Comparison of ENCODE assay signal across 9 cellular contexts in the genomic region with DNA sequence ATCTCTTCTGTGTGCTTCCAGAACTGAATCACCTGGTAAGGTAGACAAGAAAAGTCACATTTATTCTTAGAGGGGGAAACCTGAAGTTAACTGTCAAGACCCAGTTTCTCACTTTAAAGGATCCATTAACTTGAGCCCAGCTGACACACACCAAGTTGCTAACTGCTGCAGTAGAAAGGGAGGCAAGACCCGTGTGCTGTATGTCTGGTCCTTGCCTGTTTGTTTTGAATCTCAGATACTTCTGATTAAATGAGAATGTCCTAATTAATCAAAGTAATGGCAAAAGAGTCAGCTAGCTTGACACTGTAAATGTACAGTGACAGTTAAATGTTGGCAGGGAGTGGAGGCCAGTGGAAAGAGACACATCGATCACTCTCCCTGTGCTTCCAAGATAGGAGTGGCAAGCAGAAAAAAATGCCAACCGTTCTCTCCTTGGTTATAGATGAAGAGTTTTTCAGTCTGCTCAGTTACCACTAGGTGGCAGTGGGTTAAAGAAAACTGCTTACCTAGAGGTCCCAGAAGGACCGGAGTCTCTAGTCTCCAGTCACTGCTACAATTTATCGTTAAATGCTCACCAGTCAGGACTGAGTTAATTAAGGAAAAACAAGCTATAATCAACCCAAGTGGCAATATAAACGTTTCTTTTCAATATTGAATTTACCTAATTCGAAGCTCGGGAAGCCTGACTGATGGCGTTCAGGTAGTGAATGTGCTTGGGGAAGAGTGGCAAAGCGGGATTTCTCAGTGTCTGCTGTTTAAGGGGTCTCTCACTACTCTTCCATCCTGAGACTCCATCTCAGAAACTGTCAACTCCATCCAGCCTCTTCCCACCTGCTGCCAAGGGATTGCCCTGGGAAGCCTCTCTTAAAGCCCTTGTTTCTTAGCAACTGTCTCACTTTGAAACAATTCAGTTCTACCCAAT. TPM values are rescaled to one million over a fixed set of nuclear protein-coding genes. Genes with fewer than 3 reads are reported as not detected.
DNase-seq lines count a peak whose midpoint lies in the region; ATAC-seq, FAIRE-seq and TF ChIP-seq lines count a peak whose summit lies in the region.
"Had no signal": no experiment of that assay in that cellular context is flagged by ENCODE, and none has a peak within 500 bp of the region (broad histone marks: within the 10 kb centered on the region; RNA-seq: fewer than 3 reads in every experiment).

No MANE protein-coding gene starts in this region.

- H2BK12ac ChIP-seq in H1 (ENCODE audit: low read depth, low read length) = no peak overlapping the region

- H3K14ac ChIP-seq in H1 (ENCODE audit: insufficient read length) = no peak overlapping the region

- no peaks in the 10 kb centered on the region for H3K23me2 ChIP-seq in H1 (ENCODE audit: low read depth, low read length)

- no peak overlapping the region for H4K5ac ChIP-seq in H1 (ENCODE audit: insufficient read length, low read depth, low read length)

- H3K36me3 ChIP-seq in RWPE2 (ENCODE audit: low read depth) = peaks cover 24% of the 10 kb centered on the region
- H3K36me3 ChIP-seq in H1 (ENCODE audit: control insufficient read depth in 2 of 4, insufficient read depth in 4 of 4, low read length in 3 of 4) = no peaks in the 10 kb centered on the region

- H3K56ac ChIP-seq in H1 (replicated peaks; ENCODE audit: insufficient read length, low read depth, low read length) = no peak overlapping the region

- peak; percentile 84 to 88 for TF ChIP-seq RAD21 in H1 (IDR thresholded peaks at IDR 0.05 in 1 of 2, conservative IDR thresholded peaks at IDR 0.05 in 1 of 2; ENCODE audit: low read depth in 2 of 2, low read length in 2 of 2)

- no peak overlapping the region for H2BK20ac ChIP-seq in H1 (ENCODE audit: low read length)

- H2BK120ac ChIP-seq in H1 (replicated peaks; ENCODE audit: low read depth, low read length) = no peak overlapping the region

- H3K23ac ChIP-seq in H1 (ENCODE audit: insufficient read length) = no peak overlapping the region

- H2BK5ac ChIP-seq in H1 (ENCODE audit: low read depth, low read length) = no peak overlapping the region

- no peak for TF ChIP-seq EP300 in H1 (IDR thresholded peaks at IDR 0.05; ENCODE audit: borderline replicate concordance in 1 of 2, low read depth in 2 of 2, low read length in 2 of 2)

- H3K4me2 ChIP-seq in H1 (ENCODE audit: insufficient read depth in 1 of 2, low read depth in 2 of 2, low read length in 2 of 2) = no peak overlapping the region

- ATAC-seq in activated naive CD4-positive, alpha-beta T cell treated with anti-CD3 and anti-CD28 coated beads, Interleukin-2, amount 50 U/mL, for 72 hours = peak; percentile 76 to 81
- ATAC-seq in GM21786 (IDR thresholded peaks at IDR 0.05; ENCODE audit: unreplicated experiment) (peak; percentile 83), RWPE2 (ENCODE audit: low read depth) (peak; percentile 92), memory B cell (ENCODE audit: low read depth) (peak; percentile 85), HG03139 (IDR thresholded peaks at IDR 0.05; ENCODE audit: unreplicated experiment) (no peak)

- H2AFZ ChIP-seq in H1 (ENCODE audit: low read length) = no peak overlapping the region

- H3K4me3 Mint-ChIP-seq in memory B cell = no peak overlapping the region

- no peaks in the 10 kb centered on the region for H3K27me3 ChIP-seq in RWPE2 (ENCODE audit: insufficient read depth, poor library complexity, severe bottlenecking)
- no peaks in the 10 kb centered on the region for H3K27me3 ChIP-seq in H1 (replicated peaks in 1 of 4; ENCODE audit: control insufficient read depth in 3 of 4, extremely low read depth in 1 of 4, insufficient read depth in 3 of 4, low read length in 3 of 4)

- H3K79me1 ChIP-seq in H1 (ENCODE audit: low read depth, low read length) = no peaks in the 10 kb centered on the region

- POLR2A ChIA-PET in H1 (lab: Charles Lee; ENCODE audit: partially characterized antibody) = interaction anchor here (0.6 kb wide), 1 partner anchor 110 kb away, joined by 4 read pairs; no protein-coding TSS in a partner anchor

- CTCF ChIA-PET in H1 (lab: Charles Lee; ENCODE audit: partially characterized antibody) = interaction anchor here (0.6 to 4.2 kb wide), 43 partner anchors 8 to 1371 kb away, joined by 3 to 34 read pairs (median 3); partner anchors contain the start of gene LSM11

- H3K36me3 Mint-ChIP-seq in activated naive CD4-positive, alpha-beta T cell treated with anti-CD3 and anti-CD28 coated beads, Interleukin-2, amount 50 U/mL, for 72 hours = no peaks in the 10 kb centered on the region
- H3K36me3 Mint-ChIP-seq in memory B cell = no peaks in the 10 kb centered on the region

- H3K4me3 ChIP-seq in RWPE2 (ENCODE audit: severe bottlenecking) = no peak overlapping the region
- no peak overlapping the region for H3K4me3 ChIP-seq in H1 (ENCODE audit: extremely low read depth in 1 of 4, insufficient read depth in 2 of 4, low read depth in 3 of 4, low read length in 4 of 4)

- H3K4me1 ChIP-seq in RWPE2 (ENCODE audit: insufficient read depth, poor library complexity, severe bottlenecking) (no peaks in the 10 kb centered on the region), H1 (replicated peaks in 1 of 4; ENCODE audit: control insufficient read depth in 3 of 4, insufficient read depth in 4 of 4, low read length in 3 of 4) (no peaks in the 10 kb centered on the region)

- H3K27ac ChIP-seq in RWPE2 (ENCODE audit: poor library complexity, severe bottlenecking) (no peak overlapping the region), H1 (ENCODE audit: low read depth, low read length) (no peak overlapping the region)
- H3K27ac ChIP-seq: epithelial cell of prostate had no signal

- peaks cover 0 to 3% of the 10 kb centered on the region in 2 experiments for H4K20me1 ChIP-seq in H1 (replicated peaks in 1 of 2; ENCODE audit: control insufficient read depth in 1 of 2, insufficient read depth in 2 of 2, low read length in 2 of 2)

- H3K27ac Mint-ChIP-seq in activated naive CD4-positive, alpha-beta T cell treated with anti-CD3 and anti-CD28 coated beads, Interleukin-2, amount 50 U/mL, for 72 hours = no peak overlapping the region
- no peak overlapping the region for H3K27ac Mint-ChIP-seq in memory B cell

- H2AK5ac ChIP-seq in H1 (ENCODE audit: low read depth, low read length) = no peak overlapping the region

- H4K8ac ChIP-seq in H1 (ENCODE audit: extremely low read depth, insufficient read depth, low read length) = no peak overlapping the region

- H3K27me3 Mint-ChIP-seq in memory B cell = no peaks in the 10 kb centered on the region

- H4K91ac ChIP-seq in H1 (replicated peaks; ENCODE audit: insufficient read length, low read length) = no peak overlapping the region

- DNase-seq in activated naive CD4-positive, alpha-beta T cell treated with anti-CD3 and anti-CD28 coated beads, Interleukin-2, amount 50 U/mL, for 72 hours (ENCODE audit: low spot score in 2 of 2) = peak in 1 of 2 donors; percentile 24
- no peak for DNase-seq in activated naive CD4-positive, alpha-beta T cell (lab: John Stamatoyannopoulos, UW)
- peak; percentile 67 for DNase-seq in M059J (ENCODE audit: low read depth)
- no peak for DNase-seq in RWPE2 (ENCODE audit: low spot score)
- DNase-seq in H1 (ENCODE audit: low read depth in 1 of 2, low spot score in 2 of 2) = no peak
- peak; percentile 14 to 28 for DNase-seq in memory B cell (ENCODE audit: low spot score in 2 of 2)

- no peaks in the 10 kb centered on the region for H3K79me2 ChIP-seq in H1 (ENCODE audit: control insufficient read depth in 1 of 2, insufficient read depth in 2 of 2, low read length in 2 of 2)

- H3K4me1 Mint-ChIP-seq in memory B cell = peaks cover 3% of the 10 kb centered on the region

- no peak overlapping the region; a peak in 1 of 7 replicates for H3K9ac ChIP-seq in H1 (replicated peaks in 1 of 4; ENCODE audit: extremely low read depth in 1 of 4, low read depth in 3 of 4, low read length in 3 of 4)

- peak; percentile 89 for FAIRE-seq in H1 (lab: Jason Lieb, UNC)

- TF ChIP-seq POLR2A in H1 (IDR thresholded peaks at IDR 0.05; ENCODE audit: control extremely low read depth in 1 of 2, low read depth in 2 of 2, low read length in 2 of 2) = no peak

- H3K18ac ChIP-seq in H1 (ENCODE audit: extremely low read depth, low read length) = no peak overlapping the region

- no peak overlapping the region for H3K4ac ChIP-seq in H1 (replicated peaks; ENCODE audit: insufficient read length, low read depth, low read length)

- 59% methylated on average over 10 of the region's 10 CpGs; no CpG with 5 or more reads in 1 of the 2 experiments for WGBS in H1 (ENCODE audit: extremely low coverage in 1 of 2, insufficient coverage in 1 of 2, insufficient read length in 1 of 2, insufficient replicate concordance in 2 of 2, low coverage in 1 of 2, low lambda C conversion rate in 2 of 2, missing lambda C conversion rate in 1 of 2), 2 experiments

- H3K9me3 ChIP-seq in RWPE2 (ENCODE audit: severe bottlenecking) = no peaks in the 10 kb centered on the region
- H3K9me3 ChIP-seq in H1 (ENCODE audit: insufficient read depth in 2 of 2, low read depth in 1 of 2, low read length in 1 of 2) = no peaks in the 10 kb centered on the region

- H2BK15ac ChIP-seq in H1 (ENCODE audit: low read length) = no peak overlapping the region

- H3K9me3 Mint-ChIP-seq in activated naive CD4-positive, alpha-beta T cell treated with anti-CD3 and anti-CD28 coated beads, Interleukin-2, amount 50 U/mL, for 72 hours = no peaks in the 10 kb centered on the region
- H3K9me3 Mint-ChIP-seq in memory B cell = no peaks in the 10 kb centered on the region

- peak; percentile 95 for TF ChIP-seq CTCF in RWPE2 (IDR thresholded peaks at IDR 0.05; ENCODE audit: poor library complexity, severe bottlenecking)
- TF ChIP-seq CTCF in H1 (IDR thresholded peaks at IDR 0.05; ENCODE audit: control extremely low read depth in 1 of 3, insufficient read depth in 1 of 3, low read depth in 1 of 3, low read length in 3 of 3) = peak in 2 of 3 experiments; percentile 67 to 76; a peak in 3 of 4 replicates

RNA-seq across cellular contexts. Expression of gene LSM11, which starts 18.4 kb away (rescaled TPM):
- total RNA-seq in activated naive CD4-positive, alpha-beta T cell treated with anti-CD3 and anti-CD28 coated beads, Interleukin-2, amount 50 U/mL, for 72 hours = 1 to 10 TPM; 7.8 to 9.1 TPM
- 3.0 and 5.1 TPM in 2 replicates for total RNA-seq in M059J (2014; rRNA removed; shearing (Covaris generic))
- 3.4 and 3.9 TPM in 2 replicates for total RNA-seq in H1 (2021; fragmentation: NEBNext Ultra II Directional; extraction: Animal tissue kit (Norgen Biotek cat#: 25700))
- polyA plus RNA-seq in H1 (2011; rRNA removed) = 1.3 and 1.8 TPM in 2 replicates
- polyA plus RNA-seq in H1 (2011; cell fraction: cytosol; rRNA removed) = 1.9 TPM
- polyA plus RNA-seq in H1 (2011; cell fraction: nucleus; rRNA removed) = 1.3 TPM
- 1.7 to 3.2 TPM (median 2.5 TPM) in 4 replicates for polyA plus RNA-seq in H1 (2012, experiment 1 of 2)
- 0.67 TPM for polyA plus RNA-seq in H1 (2012, experiment 2 of 2)
- 1.6 TPM for polyA plus RNA-seq in H1 (2013, experiment 1 of 2)
- polyA plus RNA-seq in H1 (2013, experiment 2 of 2) = 1.5 TPM
- polyA minus RNA-seq in H1 (2011; rRNA and poly(A)+ RNA removed) = 5.2 and 6.9 TPM in 2 replicates
- polyA minus RNA-seq in H1 (2011; cell fraction: cytosol; rRNA and poly(A)+ RNA removed) = 4.4 TPM
- 3.3 TPM for polyA minus RNA-seq in H1 (2011; cell fraction: nucleus; rRNA and poly(A)+ RNA removed)

RNA-seq across cellular contexts. Expression of gene THG1L, which starts 30.7 kb away (rescaled TPM):
- 10 to 100 TPM; 13.2 to 32.3 TPM for total RNA-seq in activated naive CD4-positive, alpha-beta T cell treated with anti-CD3 and anti-CD28 coated beads, Interleukin-2, amount 50 U/mL, for 72 hours
- 6.1 and 14.4 TPM in 2 replicates for total RNA-seq in M059J (2014; rRNA removed; shearing (Covaris generic))
- 12.4 and 13.0 TPM in 2 replicates for total RNA-seq in H1 (2021; fragmentation: NEBNext Ultra II Directional; extraction: Animal tissue kit (Norgen Biotek cat#: 25700))
- polyA plus RNA-seq in H1 (2011; rRNA removed) = 7.1 and 8.1 TPM in 2 replicates
- polyA plus RNA-seq in H1 (2011; cell fraction: cytosol; rRNA removed) = 17.3 TPM
- polyA plus RNA-seq in H1 (2011; cell fraction: nucleus; rRNA removed) = 9.2 TPM
- polyA plus RNA-seq in H1 (2012, experiment 1 of 2) = 15.5 to 24.2 TPM (median 16.5 TPM) in 4 replicates
- polyA plus RNA-seq in H1 (2012, experiment 2 of 2) = 2.2 TPM
- polyA plus RNA-seq in H1 (2013, experiment 1 of 2) = 8.4 TPM
- polyA plus RNA-seq in H1 (2013, experiment 2 of 2) = 7.6 TPM
- 21.2 and 29.0 TPM in 2 replicates for polyA minus RNA-seq in H1 (2011; rRNA and poly(A)+ RNA removed)
- 14.9 TPM for polyA minus RNA-seq in H1 (2011; cell fraction: cytosol; rRNA and poly(A)+ RNA removed)
- 14.7 TPM for polyA minus RNA-seq in H1 (2011; cell fraction: nucleus; rRNA and poly(A)+ RNA removed)

Comparison
In these comparisons a context has a peak if more than half of its experiments do, and no peak if none do; other contexts are left out.
1. DNase-seq: peak in M059J (single experiment) and memory B cell (2 of 2); none in activated naive CD4-positive, alpha-beta T cell (0 of 4), RWPE2 (single experiment) and H1 (0 of 2).